ENCODE assay signal across 22 cellular contexts in the genomic region with DNA sequence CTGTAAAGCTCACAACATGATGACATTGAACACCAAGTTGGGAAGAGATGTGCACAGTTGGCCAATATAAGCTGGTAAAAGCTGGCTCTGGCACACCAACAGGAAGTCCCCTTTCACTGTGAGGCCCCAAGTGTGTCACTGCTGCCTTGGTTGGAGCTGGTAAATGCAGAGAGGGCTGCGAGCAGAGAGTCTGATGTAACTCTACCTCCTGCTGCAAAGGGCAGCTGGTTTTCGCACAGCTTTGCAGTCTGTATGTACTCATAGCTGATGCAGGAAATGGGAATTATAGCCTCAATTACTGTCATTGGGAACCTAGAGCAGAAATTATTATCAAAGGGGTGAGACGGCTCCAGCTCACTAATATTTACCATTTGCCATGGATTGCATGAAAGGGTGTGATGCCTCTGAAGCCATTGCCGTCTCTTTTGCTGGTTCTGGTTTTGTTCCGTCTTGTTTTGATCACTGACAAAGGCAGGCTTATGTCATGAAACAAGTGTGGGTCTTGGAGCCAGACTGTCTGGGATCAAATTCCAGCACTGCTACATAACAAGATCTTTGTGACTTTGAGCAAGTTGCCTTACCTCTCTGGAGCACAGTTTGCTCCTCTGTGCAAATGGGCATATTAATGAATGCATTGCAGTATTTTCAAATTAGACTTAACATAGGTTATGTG.
DNase-seq lines count a peak whose midpoint lies in the region; ATAC-seq, FAIRE-seq and TF ChIP-seq lines count a peak whose summit lies in the region.
"Had no signal": no experiment of that assay in that cellular context is flagged by ENCODE, and none has a peak within 500 bp of the region (broad histone marks: within the 10 kb centered on the region; RNA-seq: fewer than 3 reads in every experiment).

No MANE protein-coding gene starts in this region.

- POLR2A ChIA-PET in HepG2 (lab: Yijun Ruan, JAX), result no interaction called here

- CTCF ChIA-PET in HepG2 (lab: Yijun Ruan, JAX; ENCODE audit: low intra/inter-chr PET ratio, low total read pairs), result no interaction called here

- no peak for TF ChIP-seq CTCF in HepG2 (CRISPR knock-in tag; IDR thresholded peaks at IDR 0.05)
- no peak for TF ChIP-seq CTCF in right lobe of liver (IDR thresholded peaks at IDR 0.05)
- no peak for TF ChIP-seq CTCF in upper lobe of right lung (IDR thresholded peaks at IDR 0.05)

- TF ChIP-seq POLR2A in HepG2 (IDR thresholded peaks at IDR 0.05; ENCODE audit: insufficient read depth in 1 of 2, low read depth in 2 of 2, low read length in 2 of 2) (no peak), right lobe of liver (IDR thresholded peaks at IDR 0.05) (no peak)

- FAIRE-seq in HepG2 (lab: Jason Lieb, UNC), result no peak
- FAIRE-seq: D721Med, GM18507 had no signal

- peaks cover 12% of the 10 kb centered on the region; the same call in 1 of the 2 replicates for H3K4me1 ChIP-seq in HepG2 (ENCODE audit: insufficient read depth, low read length)
- H3K4me1 ChIP-seq in right lobe of liver, result no peaks in the 10 kb centered on the region
- H3K4me1 ChIP-seq in upper lobe of right lung, result no peaks in the 10 kb centered on the region

- H4K20me1 ChIP-seq in HepG2 (ENCODE audit: insufficient read depth, low read length), result no peaks in the 10 kb centered on the region

- 0% methylated on average over 5 of the region's 5 CpGs for WGBS in HepG2 (ENCODE audit: low lambda C conversion rate)
- 48% methylated on average over 5 of the region's 5 CpGs for WGBS in right lobe of liver (ENCODE audit: insufficient coverage, low coverage, low lambda C conversion rate, missing lambda C conversion rate)

- intact Hi-C loops in HepG2 (cut with micrococcal nuclease; ENCODE audit: unreplicated experiment) (no loop called here), right lobe of liver (cut with DNase I) (no loop called here), upper lobe of right lung (cut with DNase I) (no loop called here)

- no peak for TF ChIP-seq EP300 in HepG2 (IDR thresholded peaks at IDR 0.05; ENCODE audit: low read depth in 2 of 2, low read length in 2 of 2)
- TF ChIP-seq EP300 in HepG2 (CRISPR knock-in tag; IDR thresholded peaks at IDR 0.05; ENCODE audit: borderline replicate concordance), result no peak

- BruUV-seq in HepG2 (replicated peaks; lab: Mats Ljungman, UMichigan), result no TSS peak

- DNase-seq in HepG2 (ENCODE audit: low spot score), result peak; percentile 51
- no peak for DNase-seq in right lobe of liver
- peak; percentile 40 for DNase-seq in NCI-H510A (lab: John Stamatoyannopoulos, UW)
- peak; percentile 68 for DNase-seq in islet precursor cell
- DNase-seq in upper lobe of right lung, result no peak
- DNase-seq in activated T-cell treated with anti-CD3 and anti-CD28 coated beads for 4 hours, result no peak
- DNase-seq: activated CD4-positive, alpha-beta T cell treated with anti-CD3 and anti-CD28 coated beads for 4 hours; activated naive CD4-positive, alpha-beta T cell treated with anti-CD3 and anti-CD28 coated beads, Interleukin-2, amount 10 ng/mL, durations not matched to agents 7 days and 5 days; amygdala; dermis blood vessel endothelial cell; MG63; naive B cell; NCI-H187; NCI-H526; OCI-M1; stimulated activated CD4-positive, alpha-beta T cell treated with anti-CD3 and anti-CD28 coated beads, Interleukin-4, amount 100 ng/mL, for 4 hours; upper lobe of left lung had no signal

- H3K27me3 ChIP-seq in HepG2 (ENCODE audit: control insufficient read depth in 1 of 2, insufficient read depth in 2 of 2, low read length in 2 of 2) (peaks cover 2 to 43% of the 10 kb centered on the region in 2 experiments; a peak in 3 of 5 replicates), right lobe of liver (no peaks in the 10 kb centered on the region), upper lobe of right lung (no peaks in the 10 kb centered on the region)
- H3K27me3 ChIP-seq: upper lobe of left lung had no signal

- H3K9me3 ChIP-seq in HepG2 (ENCODE audit: low read length) (no peaks in the 10 kb centered on the region), right lobe of liver (no peaks in the 10 kb centered on the region), upper lobe of right lung (no peaks in the 10 kb centered on the region)
- H3K9me3 ChIP-seq: HAP-1, MG63, upper lobe of left lung had no signal

- H3K4me3 ChIP-seq in HepG2 (replicated peaks in 1 of 3; ENCODE audit: insufficient read depth in 1 of 3, low read depth in 2 of 3, low read length in 3 of 3) (no peak overlapping the region), right lobe of liver (no peak overlapping the region), upper lobe of right lung (no peak overlapping the region)
- H3K4me3 ChIP-seq: HAP-1, MG63, upper lobe of left lung had no signal

- H3K27ac ChIP-seq in HepG2 (ENCODE audit: extremely low read length, insufficient read depth, low read length) (no peak overlapping the region), right lobe of liver (no peak overlapping the region), upper lobe of right lung (no peak overlapping the region)
- H3K27ac ChIP-seq: upper lobe of left lung had no signal

- in situ Hi-C loops in HepG2 (cut with HindIII; ENCODE audit: extremely low pct_ligation_motif_present, low pct_unique_long_range_greater_than_20kb), result no loop called here

- H3K9ac ChIP-seq in HepG2 (ENCODE audit: insufficient read depth, low read depth, low read length), result no peak overlapping the region

- TF ChIP-seq RAD21 in HepG2 (CRISPR knock-in tag; IDR thresholded peaks at IDR 0.05), result no peak

- ATAC-seq in HepG2, result no peak
- ATAC-seq in right lobe of liver, result no peak
- ATAC-seq in upper lobe of right lung, result no peak
- ATAC-seq in GM21786 (IDR thresholded peaks at IDR 0.05; ENCODE audit: unreplicated experiment), result no peak
- ATAC-seq: Right ventricle myocardium inferior had no signal

- no peaks in the 10 kb centered on the region for H3K79me2 ChIP-seq in HepG2 (ENCODE audit: insufficient read depth, low read length)

- H3K36me3 ChIP-seq in HepG2 (replicated peaks in 1 of 2; ENCODE audit: control insufficient read depth in 1 of 2, insufficient read depth in 2 of 2, low read length in 2 of 2), result no peaks in the 10 kb centered on the region
- H3K36me3 ChIP-seq in right lobe of liver, result no peaks in the 10 kb centered on the region
- H3K36me3 ChIP-seq in upper lobe of right lung, result no peaks in the 10 kb centered on the region
- H3K36me3 ChIP-seq: HAP-1, MG63, upper lobe of left lung had no signal

- H3K4me2 ChIP-seq in HepG2 (ENCODE audit: low read depth, low read length), result peak overlapping the region; percentile 29; the same call in 1 of the 2 replicates

- no peak overlapping the region for H2AFZ ChIP-seq in HepG2 (ENCODE audit: low read length)

TF ChIP-seq in HepG2, 621 proteins besides CTCF, POLR2A, EP300 and RAD21:
- TF ChIP-seq CEBPG (CRISPR knock-in tag; IDR thresholded peaks at IDR 0.05) (no peak), HNF4A (CRISPR knock-in tag; IDR thresholded peaks at IDR 0.05) (peak; percentile 7; the same call in 1 of the 2 replicates)

Comparison
In these comparisons a context has a peak if more than half of its experiments do, and no peak if none do; other contexts are left out.
1. DNase-seq: peak in HepG2 (single experiment), NCI-H510A (single experiment) and islet precursor cell (single experiment); none in right lobe of liver (0 of 3), upper lobe of right lung (single experiment) and activated T-cell treated with anti-CD3 and anti-CD28 coated beads for 4 hours (single experiment).